10 cellular contexts compared by ENCODE assay signal in the genomic region with DNA sequence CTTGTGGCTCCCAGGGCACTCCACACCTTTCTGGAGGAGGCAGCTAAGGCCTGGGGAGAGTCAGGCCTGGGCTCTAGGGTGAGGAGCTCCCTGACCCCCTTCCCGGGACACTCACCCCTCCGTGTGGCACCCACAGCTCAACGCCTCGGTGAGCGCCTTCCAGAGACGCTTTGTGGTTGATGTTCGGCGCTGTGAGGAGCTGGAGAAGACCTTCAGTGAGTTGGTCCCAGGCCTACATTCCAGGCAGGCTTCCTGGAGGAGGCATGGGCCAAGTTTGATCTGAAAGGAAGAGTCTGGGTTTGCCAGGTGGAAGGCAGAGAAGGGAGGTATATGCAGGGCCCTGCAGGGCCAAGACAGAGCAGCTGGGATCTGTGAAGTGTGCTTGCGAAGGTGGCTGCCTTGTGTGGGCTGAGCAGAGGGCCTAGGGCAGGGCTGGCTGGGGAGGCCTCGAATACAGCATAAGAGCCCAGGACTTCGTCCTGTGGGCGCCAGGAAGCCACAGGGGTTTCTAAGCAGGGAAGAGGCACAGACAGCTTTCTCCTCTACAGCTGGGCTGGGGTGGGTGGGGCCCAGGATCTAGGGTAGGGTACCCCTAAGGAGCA. TPM values are rescaled to one million over a fixed set of nuclear protein-coding genes. Genes with fewer than 3 reads are reported as not detected.
DNase-seq lines count a peak whose midpoint lies in the region; ATAC-seq and TF ChIP-seq lines count a peak whose summit lies in the region.
"Had no signal": no experiment of that assay in that cellular context is flagged by ENCODE, and none has a peak within 500 bp of the region (broad histone marks: within the 10 kb centered on the region; RNA-seq: fewer than 3 reads in every experiment).

No MANE protein-coding gene starts in this region.

- intact Hi-C loops in naive thymus-derived CD4-positive, alpha-beta T cell (cut with micrococcal nuclease): no loop called here
- intact Hi-C loops in uterus (cut with DNase I; ENCODE audit: low total_unique reads) (no loop called here), dorsolateral prefrontal cortex (cut with DNase I) (no loop called here)

- peaks cover 14% of the 10 kb centered on the region for H3K4me1 Mint-ChIP-seq in activated naive CD4-positive, alpha-beta T cell treated with anti-CD3 and anti-CD28 coated beads, Interleukin-2, amount 50 U/mL, for 24 hours
- H3K4me1 Mint-ChIP-seq in activated CD8-positive, alpha-beta T cell treated with anti-CD3 and anti-CD28 coated beads, Interleukin-2, amount 10 ng/mL, durations not matched to agents 7 days and 5 days (ENCODE audit: low read depth): peaks cover 25% of the 10 kb centered on the region
- H3K4me1 Mint-ChIP-seq in naive thymus-derived CD4-positive, alpha-beta T cell: peaks cover 12 to 29% (median 19%) of the 10 kb centered on the region in 7 donors
- H3K4me1 Mint-ChIP-seq in stimulated activated naive CD8-positive, alpha-beta T cell treated with anti-CD3 and anti-CD28 coated beads, Interleukin-15, amount 100 ng/mL, for 72 hours: peaks cover 47% of the 10 kb centered on the region

- no peaks in the 10 kb centered on the region for H3K36me3 Mint-ChIP-seq in activated naive CD4-positive, alpha-beta T cell treated with anti-CD3 and anti-CD28 coated beads, Interleukin-2, amount 50 U/mL, for 24 hours
- H3K36me3 Mint-ChIP-seq in activated CD8-positive, alpha-beta T cell treated with anti-CD3 and anti-CD28 coated beads, Interleukin-2, amount 10 ng/mL, durations not matched to agents 7 days and 5 days (ENCODE audit: low read depth): peaks cover 33% of the 10 kb centered on the region
- H3K36me3 Mint-ChIP-seq in naive thymus-derived CD4-positive, alpha-beta T cell: peaks cover 0 to 4% (median 0%) of the 10 kb centered on the region in 5 donors

- peak overlapping the region; percentile 36 for H3K4me3 Mint-ChIP-seq in activated naive CD4-positive, alpha-beta T cell treated with anti-CD3 and anti-CD28 coated beads, Interleukin-2, amount 50 U/mL, for 24 hours
- peak overlapping the region; percentile 91 for H3K4me3 Mint-ChIP-seq in activated CD8-positive, alpha-beta T cell treated with anti-CD3 and anti-CD28 coated beads, Interleukin-2, amount 10 ng/mL, durations not matched to agents 7 days and 5 days
- peak overlapping the region in 9 of 10 donors; percentile 26 to 93 (median 45) for H3K4me3 Mint-ChIP-seq in naive thymus-derived CD4-positive, alpha-beta T cell
- peak overlapping the region in 1 of 2 donors; percentile 41 for H3K4me3 Mint-ChIP-seq in stimulated activated naive CD8-positive, alpha-beta T cell treated with anti-CD3 and anti-CD28 coated beads, Interleukin-15, amount 100 ng/mL, for 72 hours

- H3K9me3 Mint-ChIP-seq in activated naive CD4-positive, alpha-beta T cell treated with anti-CD3 and anti-CD28 coated beads, Interleukin-2, amount 50 U/mL, for 24 hours: no peaks in the 10 kb centered on the region
- no peaks in the 10 kb centered on the region for H3K9me3 Mint-ChIP-seq in activated CD8-positive, alpha-beta T cell treated with anti-CD3 and anti-CD28 coated beads, Interleukin-2, amount 10 ng/mL, durations not matched to agents 7 days and 5 days (ENCODE audit: insufficient read depth)
- H3K9me3 Mint-ChIP-seq in naive thymus-derived CD4-positive, alpha-beta T cell: no peaks in the 10 kb centered on the region
- H3K9me3 Mint-ChIP-seq in stimulated activated naive CD8-positive, alpha-beta T cell treated with anti-CD3 and anti-CD28 coated beads, Interleukin-15, amount 100 ng/mL, for 72 hours: no peaks in the 10 kb centered on the region

- no peak for ATAC-seq in activated CD8-positive, alpha-beta T cell treated with anti-CD3 and anti-CD28 coated beads, Interleukin-2, amount 10 ng/mL, durations not matched to agents 7 days and 5 days
- ATAC-seq in naive thymus-derived CD4-positive, alpha-beta T cell: no peak
- no peak for ATAC-seq in stimulated activated naive CD8-positive, alpha-beta T cell treated with anti-CD3 and anti-CD28 coated beads, Interleukin-15, amount 100 ng/mL, for 72 hours

- TF ChIP-seq CTCF in uterus (IDR thresholded peaks at IDR 0.05) (no peak), dorsolateral prefrontal cortex (IDR thresholded peaks at IDR 0.05 in 54 of 56, conservative IDR thresholded peaks at IDR 0.05 in 2 of 56; ENCODE audit: low read depth in 1 of 56, partially characterized antibody in 56 of 56) (no peak)

- no peaks in the 10 kb centered on the region for H3K27me3 Mint-ChIP-seq in activated naive CD4-positive, alpha-beta T cell treated with anti-CD3 and anti-CD28 coated beads, Interleukin-2, amount 50 U/mL, for 24 hours
- H3K27me3 Mint-ChIP-seq in activated CD8-positive, alpha-beta T cell treated with anti-CD3 and anti-CD28 coated beads, Interleukin-2, amount 10 ng/mL, durations not matched to agents 7 days and 5 days (ENCODE audit: low read depth): no peaks in the 10 kb centered on the region
- H3K27me3 Mint-ChIP-seq in naive thymus-derived CD4-positive, alpha-beta T cell: no peaks in the 10 kb centered on the region
- H3K27me3 Mint-ChIP-seq in stimulated activated naive CD8-positive, alpha-beta T cell treated with anti-CD3 and anti-CD28 coated beads, Interleukin-15, amount 100 ng/mL, for 72 hours: no peaks in the 10 kb centered on the region

- no peak for TF ChIP-seq POLR2A in uterus (IDR thresholded peaks at IDR 0.05)

- no peaks in the 10 kb centered on the region for H3K27me3 ChIP-seq in naive thymus-derived CD4-positive, alpha-beta T cell (ENCODE audit: control insufficient read depth in 2 of 2, insufficient read depth in 2 of 2, low read length in 2 of 2)
- H3K27me3 ChIP-seq in uterus: no peaks in the 10 kb centered on the region
- H3K27me3 ChIP-seq in dorsolateral prefrontal cortex: no peaks in the 10 kb centered on the region
- H3K27me3 ChIP-seq: BE2C had no signal

- peak overlapping the region; percentile 88 for H3K27ac ChIP-seq in naive thymus-derived CD4-positive, alpha-beta T cell (ENCODE audit: low read depth, low read length)
- peak overlapping the region; percentile 87 to 91 for H3K27ac ChIP-seq in uterus
- peak overlapping the region in 1 of 59 donors; percentile 82 for H3K27ac ChIP-seq in dorsolateral prefrontal cortex

- peaks cover 8 to 15% of the 10 kb centered on the region in 2 donors for H3K4me1 ChIP-seq in naive thymus-derived CD4-positive, alpha-beta T cell (ENCODE audit: control insufficient read depth in 2 of 2, insufficient read depth in 2 of 2, low read length in 2 of 2)
- H3K4me1 ChIP-seq in uterus: peaks cover 5 to 14% of the 10 kb centered on the region in 2 donors

- H3K27ac Mint-ChIP-seq in activated naive CD4-positive, alpha-beta T cell treated with anti-CD3 and anti-CD28 coated beads, Interleukin-2, amount 50 U/mL, for 24 hours: no peak overlapping the region
- peak overlapping the region; percentile 82 for H3K27ac Mint-ChIP-seq in activated CD8-positive, alpha-beta T cell treated with anti-CD3 and anti-CD28 coated beads, Interleukin-2, amount 10 ng/mL, durations not matched to agents 7 days and 5 days
- peak overlapping the region; percentile 45 to 96 (median 81) for H3K27ac Mint-ChIP-seq in naive thymus-derived CD4-positive, alpha-beta T cell
- H3K27ac Mint-ChIP-seq in stimulated activated naive CD8-positive, alpha-beta T cell treated with anti-CD3 and anti-CD28 coated beads, Interleukin-15, amount 100 ng/mL, for 72 hours: peak overlapping the region in 1 of 2 donors; percentile 74

- H3K4me3 ChIP-seq in naive thymus-derived CD4-positive, alpha-beta T cell (ENCODE audit: low read length): no peak overlapping the region
- H3K4me3 ChIP-seq in uterus: no peak overlapping the region
- H3K4me3 ChIP-seq in dorsolateral prefrontal cortex: no peak overlapping the region

- DNase-seq in activated naive CD4-positive, alpha-beta T cell treated with anti-CD3 and anti-CD28 coated beads, Interleukin-2, amount 50 U/mL, for 16 hours: no peak
- DNase-seq in activated CD8-positive, alpha-beta T cell treated with anti-CD3 and anti-CD28 coated beads, Interleukin-2, amount 10 ng/mL, durations not matched to agents 7 days and 5 days: no peak
- DNase-seq in naive thymus-derived CD4-positive, alpha-beta T cell: no peak
- DNase-seq in uterus: no peak
- no peak for DNase-seq in dorsolateral prefrontal cortex
- DNase-seq in NCI-H1105 treated with DMSO at 0.1 percent for 48 hours (lab: John Stamatoyannopoulos, UW): no peak
- no peak for DNase-seq in stimulated activated naive CD8-positive, alpha-beta T cell treated with anti-CD3 and anti-CD28 coated beads, Interleukin-15, amount 100 ng/mL, for 72 hours
- DNase-seq: anterior cingulate cortex had no signal

- no peaks in the 10 kb centered on the region for H3K9me3 ChIP-seq in naive thymus-derived CD4-positive, alpha-beta T cell (ENCODE audit: control insufficient read depth in 2 of 3, low read length in 3 of 3)
- H3K9me3 ChIP-seq in uterus: no peaks in the 10 kb centered on the region
- H3K9me3 ChIP-seq: BE2C had no signal

- POLR2A ChIA-PET in activated CD8-positive, alpha-beta T cell treated with anti-CD3 and anti-CD28 coated beads, Interleukin-2, amount 10 ng/mL, durations not matched to agents 7 days and 5 days (lab: Charles Lee): interaction anchor here (0.6 to 3.6 kb wide), 4 partner anchors 10 to 170 kb away, joined by 3 to 17 read pairs (median 9); a partner anchor contains a TSS
- POLR2A ChIA-PET in naive thymus-derived CD4-positive, alpha-beta T cell (lab: Charles Lee): interaction anchor here (1.2 kb wide), 1 partner anchor 11 kb away, joined by 4 read pairs; no protein-coding TSS in a partner anchor

- peaks cover 0 to 44% (median 0%) of the 10 kb centered on the region in 3 experiments for H3K36me3 ChIP-seq in naive thymus-derived CD4-positive, alpha-beta T cell (ENCODE audit: control insufficient read depth in 2 of 3, insufficient read depth in 3 of 3, low read length in 3 of 3)
- no peaks in the 10 kb centered on the region for H3K36me3 ChIP-seq in uterus
- H3K36me3 ChIP-seq: BE2C had no signal

- CTCF ChIA-PET in activated CD8-positive, alpha-beta T cell treated with anti-CD3 and anti-CD28 coated beads, Interleukin-2, amount 10 ng/mL, durations not matched to agents 7 days and 5 days (lab: Charles Lee): interaction anchor here (0.6 kb wide), 1 partner anchor 96 kb away, joined by 3 read pairs; no protein-coding TSS in a partner anchor
- CTCF ChIA-PET in naive thymus-derived CD4-positive, alpha-beta T cell (lab: Charles Lee): interaction anchor here (0.6 kb wide), 1 partner anchor 978 kb away, joined by 3 read pairs; no protein-coding TSS in a partner anchor

RNA-seq across cellular contexts. Expression of a gene that starts 2.9 kb away (rescaled TPM):
- total RNA-seq in activated CD8-positive, alpha-beta T cell treated with anti-CD3 and anti-CD28 coated beads, Interleukin-2, amount 10 ng/mL, durations not matched to agents 7 days and 5 days: 100 to 1,000 TPM; 238 to 263 TPM
- 100 to 1,000 TPM; 164 to 381 (median 194) TPM for total RNA-seq in naive thymus-derived CD4-positive, alpha-beta T cell
- polyA plus RNA-seq in naive thymus-derived CD4-positive, alpha-beta T cell: 10 to 100 TPM; 27.3 to 39.0 TPM
- total RNA-seq in uterus (100 to 1,000 TPM in 2 of 4 donors, 10 to 100 TPM in 2; 62.1 to 162 (median 115) TPM), dorsolateral prefrontal cortex (10 to 100 TPM in 110 of 120 experiments, 1 to 10 TPM in 10; 6.5 to 49.6 (median 16.9) TPM)

RNA-seq across cellular contexts. Expression of a gene that starts 11.2 kb away (rescaled TPM):
- 100 to 1,000 TPM; 146 to 163 TPM for total RNA-seq in activated CD8-positive, alpha-beta T cell treated with anti-CD3 and anti-CD28 coated beads, Interleukin-2, amount 10 ng/mL, durations not matched to agents 7 days and 5 days
- total RNA-seq in naive thymus-derived CD4-positive, alpha-beta T cell: 100 to 1,000 TPM in 1 of 5 experiments, 10 to 100 TPM in 4; 67.1 to 126 (median 80.1) TPM
- 100 to 1,000 TPM; 172 to 197 TPM for polyA plus RNA-seq in naive thymus-derived CD4-positive, alpha-beta T cell
- total RNA-seq in uterus (100 to 1,000 TPM in 2 of 4 donors, 10 to 100 TPM in 2; 53.4 to 291 (median 139) TPM), dorsolateral prefrontal cortex (100 to 1,000 TPM in 119 of 120 experiments, 10 to 100 TPM in 1; 98.7 to 186 (median 138) TPM)

RNA-seq across cellular contexts. Expression of a gene that starts 31.6 kb away (rescaled TPM):
- total RNA-seq in activated CD8-positive, alpha-beta T cell treated with anti-CD3 and anti-CD28 coated beads, Interleukin-2, amount 10 ng/mL, durations not matched to agents 7 days and 5 days: not detected
- total RNA-seq in naive thymus-derived CD4-positive, alpha-beta T cell: 10 to 100 TPM in 1 of 5 experiments, 1 to 10 TPM in 1, under 1 TPM in 2, not detected in 1; 0.57 to 29.5 (median 1.9) TPM
- under 1 TPM in 1 of 2 donors, not detected in 1; 0.05 TPM for polyA plus RNA-seq in naive thymus-derived CD4-positive, alpha-beta T cell
- total RNA-seq in uterus (1 to 10 TPM; 2.3 to 5.7 (median 4.0) TPM), dorsolateral prefrontal cortex (1 to 10 TPM; 1.2 to 7.7 (median 3.1) TPM)

RNA-seq across cellular contexts. Expression of a gene that starts 37.8 kb away (rescaled TPM):
- total RNA-seq in activated CD8-positive, alpha-beta T cell treated with anti-CD3 and anti-CD28 coated beads, Interleukin-2, amount 10 ng/mL, durations not matched to agents 7 days and 5 days: 10 to 100 TPM; 27.8 to 29.8 TPM
- total RNA-seq in naive thymus-derived CD4-positive, alpha-beta T cell: 10 to 100 TPM; 10.1 to 76.3 (median 21.1) TPM
- polyA plus RNA-seq in naive thymus-derived CD4-positive, alpha-beta T cell: 10 to 100 TPM in 1 of 2 donors, 1 to 10 TPM in 1; 4.3 to 12.7 TPM
- 10 to 100 TPM in 3 of 4 donors, 1 to 10 TPM in 1; 4.1 to 24.3 (median 13.2) TPM for total RNA-seq in uterus
- total RNA-seq in dorsolateral prefrontal cortex: 10 to 100 TPM in 80 of 120 experiments, 1 to 10 TPM in 40; 5.7 to 20.9 (median 11.2) TPM
